In the genomic region with DNA sequence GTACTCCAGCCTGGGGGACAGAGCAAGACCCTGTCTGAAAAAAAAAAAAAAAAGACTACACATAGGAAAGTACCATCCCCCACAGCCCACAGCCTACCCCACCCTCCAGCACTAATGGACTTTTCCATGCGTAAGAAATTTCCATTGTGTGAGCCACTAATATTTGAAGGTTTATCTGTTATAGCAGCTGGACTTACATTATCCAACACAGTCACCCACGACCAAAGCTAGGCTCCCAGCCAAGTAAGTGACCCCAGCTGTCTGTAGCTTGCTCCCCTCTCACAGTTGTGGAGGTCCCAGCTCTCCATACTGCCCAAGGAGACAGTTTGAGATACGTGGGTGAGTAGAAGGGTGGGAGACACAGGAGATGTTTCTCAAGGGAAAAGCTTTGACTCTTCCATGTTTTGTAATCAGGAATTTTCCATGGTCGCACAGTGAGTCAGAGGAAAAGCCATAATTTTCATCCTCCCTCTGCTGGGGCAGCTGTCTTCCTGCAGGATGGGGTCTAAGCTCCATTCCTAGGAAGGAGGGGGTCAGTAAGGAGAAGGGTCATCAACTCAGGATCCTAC, we compare ENCODE assay signal across 13 cellular contexts. TPM values are rescaled to one million over a fixed set of nuclear protein-coding genes. Genes with fewer than 3 reads are reported as not detected.
DNase-seq lines count a peak whose midpoint lies in the region; ATAC-seq and TF ChIP-seq lines count a peak whose summit lies in the region.
"Had no signal": no experiment of that assay in that cellular context is flagged by ENCODE, and none has a peak within 500 bp of the region (broad histone marks: within the 10 kb centered on the region; RNA-seq: fewer than 3 reads in every experiment).

No MANE protein-coding gene starts in this region.

- peaks cover 4% of the 10 kb centered on the region for H3K9me3 ChIP-seq in mesenchymal stem cell (ENCODE audit: control insufficient read depth, low read length)

- no peaks in the 10 kb centered on the region for H3K79me1 ChIP-seq in mesenchymal stem cell (replicated peaks; ENCODE audit: low read length, poor library complexity, severe bottlenecking)

- peak overlapping the region; percentile 64 to 85 for H3K18ac ChIP-seq in mesenchymal stem cell (ENCODE audit: low read depth in 1 of 2, low read length in 2 of 2)

- H2BK5ac ChIP-seq in mesenchymal stem cell (ENCODE audit: low read depth, low read length, poor library complexity, severe bottlenecking) = no peak overlapping the region

- peak overlapping the region in 1 of 2 experiments; percentile 98 for H2BK12ac ChIP-seq in mesenchymal stem cell (ENCODE audit: low read length in 2 of 2)

- H3K14ac ChIP-seq in mesenchymal stem cell (ENCODE audit: low read length in 2 of 2) = no peak overlapping the region

- peak; percentile 16 for TF ChIP-seq CTCF in coronary artery (IDR thresholded peaks at IDR 0.05)

- H2AK5ac ChIP-seq in mesenchymal stem cell (ENCODE audit: low read length, severe bottlenecking) = no peak overlapping the region

- H2BK120ac ChIP-seq in mesenchymal stem cell (ENCODE audit: low read depth, low read length) = no peak overlapping the region

- H3K27ac ChIP-seq in coronary artery = peak overlapping the region; percentile 72 to 81
- H3K27ac ChIP-seq in mesenchymal stem cell (ENCODE audit: low read length, poor library complexity, severe bottlenecking) = no peak overlapping the region
- H3K27ac ChIP-seq: C4-2B, HL-60 had no signal

- H3K36me3 ChIP-seq in mesenchymal stem cell (ENCODE audit: control insufficient read depth in 1 of 2, insufficient read depth in 2 of 2, low read depth in 1 of 2, low read length in 2 of 2) = no peaks in the 10 kb centered on the region

- peaks cover 3% of the 10 kb centered on the region for H3K4me1 ChIP-seq in mesenchymal stem cell (ENCODE audit: control insufficient read depth, insufficient read depth, low read depth, low read length)

- in situ Hi-C loops in ACHN (cut with HindIII; ENCODE audit: low pct_ligation_motif_present, low pct_unique_long_range_greater_than_20kb, low sequenced_read_pairs) = loop anchor here (25.0 kb wide), 2 partner anchors 230 to 420 kb away; no protein-coding TSS in a partner anchor

- DNase-seq in ACHN (peak; percentile 54), LHCN-M2 (ENCODE audit: low read depth) (peak; percentile 96), coronary artery (ENCODE audit: low spot score) (no peak), mesenchymal stem cell (peak; percentile 93), NCI-H187 (lab: John Stamatoyannopoulos, UW) (no peak)
- no peak for DNase-seq in stimulated activated CD4-positive, alpha-beta T cell treated with anti-CD3 and anti-CD28 coated beads, Interleukin-2, amount 100 ng/mL, for 24 hours
- DNase-seq: activated CD8-positive, alpha-beta T cell treated with anti-CD3 and anti-CD28 coated beads, Interleukin-2, amount 10 ng/mL, durations not matched to agents 7 days and 5 days; NCI-H82; stimulated activated naive B cell treated with anti-CD40 and anti-IgM and Interleukin-4, amounts not matched to agents 10 μg/mL and 1 μg/mL and 100 μg/mL, for 72 hours had no signal

- H3K4me2 ChIP-seq in mesenchymal stem cell (ENCODE audit: low read length, poor library complexity, severe bottlenecking) = no peak overlapping the region

- H4K91ac ChIP-seq in mesenchymal stem cell (ENCODE audit: low read length) = peak overlapping the region; percentile 2

- peak overlapping the region; percentile 82 for H3K9ac ChIP-seq in mesenchymal stem cell (ENCODE audit: low read length)

- H4K8ac ChIP-seq in mesenchymal stem cell (ENCODE audit: low read length) = peak overlapping the region; percentile 72

- H3K27me3 ChIP-seq in mesenchymal stem cell (ENCODE audit: control insufficient read depth in 1 of 2, insufficient read depth in 1 of 2, low read length in 2 of 2) = no peaks in the 10 kb centered on the region

- no peak overlapping the region for H3K23ac ChIP-seq in mesenchymal stem cell (ENCODE audit: low read length in 2 of 2)

- H2BK15ac ChIP-seq in mesenchymal stem cell (ENCODE audit: low read depth, poor library complexity, severe bottlenecking) = no peak overlapping the region

- H2AFZ ChIP-seq in mesenchymal stem cell (ENCODE audit: low read depth, low read length) = no peak overlapping the region

- WGBS in mesenchymal stem cell = 25% methylated on average over 4 of the region's 4 CpGs

- H3K4me3 ChIP-seq in coronary artery (peak overlapping the region; percentile 16), mesenchymal stem cell (ENCODE audit: insufficient read depth in 1 of 2, low read depth in 1 of 2, low read length in 2 of 2) (peak overlapping the region in 1 of 2 experiments; percentile 44)

- H3K4ac ChIP-seq in mesenchymal stem cell (ENCODE audit: low read depth in 1 of 2, low read length in 2 of 2) = peak overlapping the region; percentile 39 to 83

- ATAC-seq in HG03196 (IDR thresholded peaks at IDR 0.05; ENCODE audit: unreplicated experiment) = no peak
- ATAC-seq in HG03135 (IDR thresholded peaks at IDR 0.05; ENCODE audit: unreplicated experiment) = no peak
- ATAC-seq: activated CD8-positive, alpha-beta T cell treated with anti-CD3 and anti-CD28 coated beads, Interleukin-2, amount 10 ng/mL, durations not matched to agents 7 days and 5 days had no signal

RNA-seq across cellular contexts. Expression of a gene that starts 57.4 kb away (rescaled TPM):
- 1,409 and 1,463 TPM in 2 replicates for total RNA-seq in LHCN-M2 (2014; rRNA removed)
- polyA plus RNA-seq in LHCN-M2 (2012) = 1,281 TPM
- 281 TPM for polyA plus RNA-seq in mesenchymal stem cell (2013, experiment 1 of 2)
- polyA plus RNA-seq in mesenchymal stem cell (2013, experiment 2 of 2) = 300 TPM
- total RNA-seq: activated CD8-positive, alpha-beta T cell treated with anti-CD3 and anti-CD28 coated beads, Interleukin-2, amount 10 ng/mL, durations not matched to agents 7 days and 5 days had no signal

Comparison
In these comparisons a context has a peak if more than half of its experiments do, and no peak if none do; other contexts are left out.
1. DNase-seq: peak in ACHN (single experiment), LHCN-M2 (single experiment) and mesenchymal stem cell (single experiment); none in coronary artery (single experiment), NCI-H187 (0 of 2) and stimulated activated CD4-positive, alpha-beta T cell treated with anti-CD3 and anti-CD28 coated beads, Interleukin-2, amount 100 ng/mL, for 24 hours (0 of 2).